Comparison of ENCODE assay signal across 14 cellular contexts in genomic region chr19:3605361-3605760, GRCh38. TPM values are rescaled to one million over a fixed set of nuclear protein-coding genes. Genes with fewer than 3 reads are reported as not detected.
A peak's percentile ranks its signal among the peaks of the same experiment; 100 is the strongest.
DNase-seq lines count a peak whose midpoint lies in the region; ATAC-seq and TF ChIP-seq lines count a peak whose summit lies in the region.
"Had no signal": no experiment of that assay in that cellular context is flagged by ENCODE, and none has a peak within 500 bp of the region (broad histone marks: within the 10 kb centered on the region; RNA-seq: fewer than 3 reads in every experiment).

No MANE protein-coding gene starts in this region.

- no peak for TF ChIP-seq CTCF in IMR-90 (conservative IDR thresholded peaks at IDR 0.05; ENCODE audit: low read depth, low read length)
- no peak for TF ChIP-seq CTCF in fibroblast of the aortic adventitia (IDR thresholded peaks at IDR 0.05; ENCODE audit: insufficient read depth, low read length)

- no peak overlapping the region for H3K18ac ChIP-seq in IMR-90 (ENCODE audit: low read depth, low read length)

- H2BK120ac ChIP-seq in IMR-90 (ENCODE audit: low read depth, low read length) = no peak overlapping the region

- peak overlapping the region in 3 of 11 experiments; percentile 8 to 56 (median 50); a peak in 5 of 22 replicates for H3K27ac ChIP-seq in BLaER1 treated with 17β-estradiol and CSF1 and Interleukin-3, amounts not matched to agents 10 nM and 100 nM
- no peak overlapping the region for H3K27ac ChIP-seq in IMR-90 (ENCODE audit: insufficient read depth, low read length)
- no peak overlapping the region for H3K27ac ChIP-seq in rectal smooth muscle tissue (ENCODE audit: low read depth, low read length)
- H3K27ac ChIP-seq: epithelial cell of prostate, SK-N-MC had no signal

- peak overlapping the region; percentile 42 for H3K14ac ChIP-seq in IMR-90 (replicated peaks; ENCODE audit: low read depth, low read length)

- 100% methylated on average over 1 of the region's 3 CpGs; no CpG with 5 or more reads in 1 of the 2 experiments for WGBS in IMR-90 (ENCODE audit: extremely low coverage in 2 of 2, insufficient read length in 1 of 2), 2 experiments

- H3K9ac ChIP-seq in BLaER1 treated with 17β-estradiol and CSF1 and Interleukin-3, amounts not matched to agents 10 nM and 100 nM = peak overlapping the region in 8 of 11 experiments; percentile 28 to 71 (median 50); a peak in 10 of 22 replicates
- H3K9ac ChIP-seq in IMR-90 (ENCODE audit: low read depth, low read length) (no peak overlapping the region), rectal smooth muscle tissue (ENCODE audit: low read length) (no peak overlapping the region)

- no peak overlapping the region for H4K91ac ChIP-seq in IMR-90 (ENCODE audit: insufficient read depth, low read depth, low read length)

- no peak overlapping the region for H2BK20ac ChIP-seq in IMR-90 (ENCODE audit: low read depth, low read length)

- H2AFZ ChIP-seq in IMR-90 (replicated peaks; ENCODE audit: low read length, poor library complexity) = peak overlapping the region; percentile 9

- H3K27me3 ChIP-seq in BLaER1 treated with 17β-estradiol and CSF1 and Interleukin-3, amounts not matched to agents 10 nM and 100 nM = peaks cover 13 to 28% (median 25%) of the 10 kb centered on the region in 11 experiments
- H3K27me3 ChIP-seq in IMR-90 (ENCODE audit: control insufficient read depth, insufficient read depth, low read length) (no peaks in the 10 kb centered on the region), rectal smooth muscle tissue (ENCODE audit: control insufficient read depth, insufficient read depth, low read length) (no peaks in the 10 kb centered on the region)

- no peak for TF ChIP-seq POLR2A in IMR-90 (IDR thresholded peaks at IDR 0.05; ENCODE audit: low read depth, low read length)

- in situ Hi-C loops in IMR-90 (cut with MboI; ENCODE audit: low sequenced_read_pairs) = loop anchor here (25.0 kb wide), 1 partner anchor 293 kb away; no protein-coding TSS in a partner anchor

- H3K4me3 ChIP-seq in BLaER1 treated with 17β-estradiol and CSF1 and Interleukin-3, amounts not matched to agents 10 nM and 100 nM = peak overlapping the region in 7 of 10 experiments; percentile 16 to 68 (median 50); a peak in 11 of 20 replicates
- H3K4me3 ChIP-seq in IMR-90 (ENCODE audit: insufficient read depth, low read depth, low read length) = no peak overlapping the region
- H3K4me3 ChIP-seq in fibroblast of the aortic adventitia (ENCODE audit: low read depth, low read length) = peak overlapping the region; percentile 76
- H3K4me3 ChIP-seq in rectal smooth muscle tissue (ENCODE audit: low read length) = peak overlapping the region; percentile 68
- H3K4me3 ChIP-seq: SK-N-MC had no signal

- H3K23ac ChIP-seq in IMR-90 (ENCODE audit: low read depth, low read length) = peak overlapping the region; percentile 11; the same call in 1 of the 2 replicates

- peak overlapping the region; percentile 42; the same call in 1 of the 2 replicates for H2AK5ac ChIP-seq in IMR-90 (ENCODE audit: low read depth, low read length)

- peaks cover 7 to 17% of the 10 kb centered on the region in 2 experiments for H3K79me1 ChIP-seq in IMR-90 (ENCODE audit: low read depth in 1 of 2, low read length in 2 of 2)

- DNase-seq in IMR-90 (no peak), fibroblast of the aortic adventitia (ENCODE audit: low read depth) (no peak), NCI-H524 treated with DMSO at 0.1 percent for 48 hours (lab: John Stamatoyannopoulos, UW) (no peak), CD1c-positive myeloid dendritic cell (ENCODE audit: extremely low spot score) (no peak), EL (no peak)
- DNase-seq: activated CD4-positive, alpha-beta T cell treated with anti-CD3 and anti-CD28 coated beads, Interleukin-2, amount 50 U/mL, for 1 hour; C1 segment of cervical spinal cord; NCI-H1105 treated with DMSO at 0.1 percent for 48 hours had no signal

- no peak overlapping the region for H4K8ac ChIP-seq in IMR-90 (ENCODE audit: low read depth in 2 of 2, low read length in 2 of 2)

- 0 out of 2 replicates have a peak, but pooled peaks cover 6% of the 10 kb centered on the region for H3K9me1 ChIP-seq in IMR-90 (ENCODE audit: insufficient read depth, low read length)

- H2BK15ac ChIP-seq in IMR-90 (ENCODE audit: low read depth, low read length) = peak overlapping the region; percentile 7; the same call in 1 of the 3 replicates

- intact Hi-C loops in IMR-90 (cut with micrococcal nuclease) = no loop called here

- CTCF ChIA-PET in IMR-90 (lab: Yijun Ruan, JAX) = no interaction called here

- no peak overlapping the region for H3K4ac ChIP-seq in IMR-90 (ENCODE audit: low read depth, low read length)

- H3K4me2 ChIP-seq in BLaER1 treated with 17β-estradiol and CSF1 and Interleukin-3, amounts not matched to agents 10 nM and 100 nM = peak overlapping the region; percentile 79 to 98 (median 92)
- no peak overlapping the region for H3K4me2 ChIP-seq in IMR-90 (ENCODE audit: low read depth, low read length)

- dilution Hi-C loops in IMR-90 (cut with HindIII; ENCODE audit: low sequenced_read_pairs, unreplicated experiment) = no loop called here

- ATAC-seq in IMR-90 (ENCODE audit: low read depth) (no peak), HG02623 (IDR thresholded peaks at IDR 0.05; ENCODE audit: unreplicated experiment) (no peak)
- ATAC-seq: sciatic nerve had no signal

- no peak overlapping the region for H4K5ac ChIP-seq in IMR-90 (ENCODE audit: low read depth, low read length)

- H3K56ac ChIP-seq in IMR-90 (ENCODE audit: extremely low read depth, insufficient read depth, low read length) = no peak overlapping the region

- H2AK9ac ChIP-seq in IMR-90 (replicated peaks; ENCODE audit: low read depth, low read length, poor library complexity) = peak overlapping the region; percentile 93

- no peak overlapping the region for H2BK5ac ChIP-seq in IMR-90 (ENCODE audit: low read depth, low read length, poor library complexity, severe bottlenecking)

- no TSS peak for BruUV-seq in IMR-90 (replicated peaks; lab: Mats Ljungman, UMichigan)

- POLR2A ChIA-PET in IMR-90 (lab: Charles Lee; ENCODE audit: unreplicated experiment) = no interaction called here

- no peak for TF ChIP-seq RAD21 in IMR-90 (IDR thresholded peaks at IDR 0.05; ENCODE audit: low read length)

- H3K9me3 ChIP-seq in BLaER1 treated with 17β-estradiol and CSF1 and Interleukin-3, amounts not matched to agents 10 nM and 100 nM (replicated peaks in 1 of 11) = peaks cover 0 to 10% (median 0%) of the 10 kb centered on the region in 11 experiments; a peak in 5 of 22 replicates
- H3K9me3 ChIP-seq in IMR-90 (ENCODE audit: control insufficient read depth, insufficient read depth, low read length) = no peaks in the 10 kb centered on the region

- H3K4me1 ChIP-seq in BLaER1 treated with 17β-estradiol and CSF1 and Interleukin-3, amounts not matched to agents 10 nM and 100 nM = peaks cover 55 to 82% (median 73%) of the 10 kb centered on the region in 10 experiments
- H3K4me1 ChIP-seq in IMR-90 (ENCODE audit: control insufficient read depth, insufficient read depth, low read length) (peaks cover 11% of the 10 kb centered on the region), rectal smooth muscle tissue (ENCODE audit: control insufficient read depth, insufficient read depth, low read length) (no peaks in the 10 kb centered on the region)

- H4K20me1 ChIP-seq in BLaER1 treated with 17β-estradiol and CSF1 and Interleukin-3, amounts not matched to agents 10 nM and 100 nM = peaks cover 0 to 19% (median 5%) of the 10 kb centered on the region in 11 experiments; a peak in 10 of 22 replicates
- no peaks in the 10 kb centered on the region for H4K20me1 ChIP-seq in IMR-90 (ENCODE audit: insufficient read depth, low read length)

- H3K36me3 ChIP-seq in BLaER1 treated with 17β-estradiol and CSF1 and Interleukin-3, amounts not matched to agents 10 nM and 100 nM = peaks cover 0 to 6% (median 0%) of the 10 kb centered on the region in 11 experiments; a peak in 4 of 22 replicates
- H3K36me3 ChIP-seq in IMR-90 (ENCODE audit: control insufficient read depth, insufficient read depth, low read length) (peaks cover 2% of the 10 kb centered on the region; the same call in 1 of the 2 replicates), rectal smooth muscle tissue (ENCODE audit: control insufficient read depth, insufficient read depth, low read length) (peaks cover 2% of the 10 kb centered on the region)

TF ChIP-seq in IMR-90, 13 proteins besides CTCF, POLR2A, EP300 and RAD21:
- TF ChIP-seq NFE2L2 (IDR thresholded peaks at IDR 0.05; ENCODE audit: low read depth, low read length) (no peak), MXI1 (IDR thresholded peaks at IDR 0.05; ENCODE audit: borderline replicate concordance, low read depth, low read length) (no peak)

RNA-seq across cellular contexts. Expression of gene TBXA2R, which starts 1.3 kb away (rescaled TPM):
- 0.28 and 0.36 TPM in 2 replicates for total RNA-seq in IMR-90 (2012; rRNA removed)
- polyA plus RNA-seq in IMR-90 (2012; rRNA removed) = 2.3 and 3.6 TPM in 2 replicates
- 2.4 and 4.4 TPM in 2 replicates for polyA plus RNA-seq in IMR-90 (2012; cell fraction: cytosol; rRNA removed)
- 1.2 and 4.5 TPM in 2 replicates for polyA plus RNA-seq in IMR-90 (2012; cell fraction: nucleus; rRNA removed; ENCODE audit: low replicate concordance)
- total RNA-seq in fibroblast of the aortic adventitia (ENCODE audit: low replicate concordance) = 0.49 and 5.0 TPM in 2 replicates

RNA-seq across cellular contexts. Expression of gene GIPC3, which starts 20.1 kb away (rescaled TPM):
- total RNA-seq in IMR-90 (2012; rRNA removed) = under 0.01 TPM in 2 replicates
- 0.36 and 0.42 TPM in 2 replicates for polyA plus RNA-seq in IMR-90 (2012; rRNA removed)
- 0.15 and 0.29 TPM in 2 replicates for polyA plus RNA-seq in IMR-90 (2012; cell fraction: cytosol; rRNA removed)
- polyA plus RNA-seq in IMR-90 (2012; cell fraction: nucleus; rRNA removed; ENCODE audit: low replicate concordance) = 2.3 and 2.5 TPM in 2 replicates
- under 0.01 and 0.33 TPM in 2 replicates for total RNA-seq in fibroblast of the aortic adventitia (ENCODE audit: low replicate concordance)

RNA-seq across cellular contexts. Expression of gene CACTIN, which starts 21.2 kb away (rescaled TPM):
- total RNA-seq in IMR-90 (2012; rRNA removed) (10.8 and 12.8 TPM in 2 replicates), fibroblast of the aortic adventitia (ENCODE audit: low replicate concordance) (15.7 and 21.3 TPM in 2 replicates)
- polyA plus RNA-seq in IMR-90 (2012; rRNA removed) = 19.5 and 25.1 TPM in 2 replicates
- 16.4 and 29.5 TPM in 2 replicates for polyA plus RNA-seq in IMR-90 (2012; cell fraction: cytosol; rRNA removed)
- polyA plus RNA-seq in IMR-90 (2012; cell fraction: nucleus; rRNA removed; ENCODE audit: low replicate concordance) = 48.6 and 103 TPM in 2 replicates

RNA-seq across cellular contexts. Expression of gene HMG20B, which starts 32.6 kb away (rescaled TPM):
- 57.5 and 59.4 TPM in 2 replicates for total RNA-seq in IMR-90 (2012; rRNA removed)
- 63.8 and 76.9 TPM in 2 replicates for polyA plus RNA-seq in IMR-90 (2012; rRNA removed)
- 51.1 and 68.0 TPM in 2 replicates for polyA plus RNA-seq in IMR-90 (2012; cell fraction: cytosol; rRNA removed)
- polyA plus RNA-seq in IMR-90 (2012; cell fraction: nucleus; rRNA removed; ENCODE audit: low replicate concordance) = 196 and 342 TPM in 2 replicates
- 56.6 and 219 TPM in 2 replicates for total RNA-seq in fibroblast of the aortic adventitia (ENCODE audit: low replicate concordance)

RNA-seq across cellular contexts. Expression of gene MFSD12, which starts 48.0 kb away (rescaled TPM):
- total RNA-seq in IMR-90 (2012; rRNA removed) = 20.4 and 25.0 TPM in 2 replicates
- polyA plus RNA-seq in IMR-90 (2012; rRNA removed) = 77.2 and 85.1 TPM in 2 replicates
- polyA plus RNA-seq in IMR-90 (2012; cell fraction: cytosol; rRNA removed) = 78.7 and 92.2 TPM in 2 replicates
- polyA plus RNA-seq in IMR-90 (2012; cell fraction: nucleus; rRNA removed; ENCODE audit: low replicate concordance) = 159 and 406 TPM in 2 replicates
- total RNA-seq in fibroblast of the aortic adventitia (ENCODE audit: low replicate concordance) = 51.7 and 52.6 TPM in 2 replicates

Comparison
In these comparisons a context has a peak if more than half of its experiments do, and no peak if none do; other contexts are left out.
1. H3K9ac ChIP-seq: peak in BLaER1 treated with 17β-estradiol and CSF1 and Interleukin-3, amounts not matched to agents 10 nM and 100 nM (8 of 11); none in IMR-90 (single experiment) and rectal smooth muscle tissue (single experiment).